1 cellular context compared by ENCODE assay signal in genomic region chr19:46625731-46626130, GRCh38.
TF ChIP-seq lines count a peak whose summit lies in the region.

No MANE protein-coding gene starts in this region.

TF ChIP-seq in GM23338, 12 proteins besides CTCF, POLR2A, EP300 and RAD21:
- no peak for TF ChIP-seq REST (IDR thresholded peaks at IDR 0.05; ENCODE audit: unreplicated experiment)
- TF ChIP-seq STAT1 (IDR thresholded peaks at IDR 0.05; ENCODE audit: unreplicated experiment) = no peak
- no peak for TF ChIP-seq ZNF331 (CRISPR knock-in tag; IDR thresholded peaks at IDR 0.05; ENCODE audit: low read depth)
- no peak for TF ChIP-seq JUNB (IDR thresholded peaks at IDR 0.05; ENCODE audit: unreplicated experiment)
- TF ChIP-seq POLR2AphosphoS5 (IDR thresholded peaks at IDR 0.05; ENCODE audit: low read depth) = no peak
- no peak for TF ChIP-seq ZNF462 (CRISPR knock-in tag; IDR thresholded peaks at IDR 0.05)
- no peak for TF ChIP-seq EZH2phosphoT487 (IDR thresholded peaks at IDR 0.05; ENCODE audit: unreplicated experiment)
- no peak for TF ChIP-seq NANOG (IDR thresholded peaks at IDR 0.05; ENCODE audit: borderline replicate concordance)
- no peak for TF ChIP-seq CREB1 (CRISPR knock-in tag; IDR thresholded peaks at IDR 0.05; ENCODE audit: low read depth)
- TF ChIP-seq EZH2 (IDR thresholded peaks at IDR 0.05; ENCODE audit: low read depth, unreplicated experiment) = no peak
- TF ChIP-seq ETS1 (IDR thresholded peaks at IDR 0.05) = no peak
- TF ChIP-seq ZNF114 (CRISPR knock-in tag; IDR thresholded peaks at IDR 0.05) = no peak
